14 cellular contexts compared by ENCODE assay signal in the genomic region with DNA sequence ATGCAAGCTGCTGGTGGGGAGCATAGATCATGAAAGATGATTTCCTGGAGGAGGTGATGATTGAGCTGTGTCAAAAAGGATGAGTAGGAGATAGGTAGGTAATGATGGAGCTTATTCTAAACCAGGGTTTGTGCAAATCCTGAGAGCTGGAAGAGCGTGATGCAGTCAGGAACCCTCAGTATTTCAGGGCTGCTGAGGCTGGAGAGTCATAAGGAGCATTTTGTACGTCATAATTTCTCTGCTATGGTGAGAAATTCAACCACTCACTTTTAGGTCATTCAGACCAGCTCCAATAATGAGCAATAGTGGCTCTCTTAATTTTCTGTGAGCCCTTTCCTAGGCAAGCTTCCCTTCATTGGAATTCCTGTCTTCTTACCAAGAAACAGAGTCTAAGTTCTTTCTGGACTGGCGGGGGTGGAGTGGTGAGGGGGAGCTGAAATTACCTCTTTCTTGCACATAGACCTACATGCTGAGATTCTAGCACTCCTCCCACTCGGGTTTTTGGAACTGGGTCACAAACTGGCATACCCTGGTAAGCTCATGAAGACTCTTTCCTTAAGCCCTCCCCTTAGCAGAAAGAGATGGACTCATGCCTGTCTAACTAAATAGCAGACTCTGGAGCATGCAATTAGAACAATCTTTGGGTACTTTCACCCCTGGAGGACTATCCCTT.
DNase-seq lines count a peak whose midpoint lies in the region; ATAC-seq and FAIRE-seq lines count a peak whose summit lies in the region.
"Had no signal": no experiment of that assay in that cellular context is flagged by ENCODE, and none has a peak within 500 bp of the region (broad histone marks: within the 10 kb centered on the region; RNA-seq: fewer than 3 reads in every experiment).

No MANE protein-coding gene starts in this region.

- H3K4me3 Mint-ChIP-seq in activated T-cell treated with anti-CD3 and anti-CD28 coated beads, Interleukin-2, amount 50 U/mL, for 4 hours, result no peak overlapping the region
- H3K4me3 Mint-ChIP-seq: T-helper 1 cell treated with Interleukin-12 subunit alpha and Interleukin-12 subunit beta and Interleukin-4 antibody, amounts not matched to agents 30 μg/mL and 1 μg/mL, for 36 hours had no signal

- peak; percentile 42 to 64 for ATAC-seq in activated T-cell treated with anti-CD3 and anti-CD28 coated beads, Interleukin-2, amount 50 U/mL, for 4 hours
- ATAC-seq in HG02759 (IDR thresholded peaks at IDR 0.05; ENCODE audit: unreplicated experiment) (peak; percentile 16), HG03457 (IDR thresholded peaks at IDR 0.05; ENCODE audit: unreplicated experiment) (no peak)
- ATAC-seq in stimulated activated naive CD8-positive, alpha-beta T cell treated with anti-CD3 and anti-CD28 coated beads, Interleukin-15, Interleukin-2, amounts not matched to agents 100 U/mL and 50 U/mL, for 24 hours, result peak; percentile 53

- H3K36me3 Mint-ChIP-seq in activated T-cell treated with anti-CD3 and anti-CD28 coated beads, Interleukin-2, amount 50 U/mL, for 4 hours (ENCODE audit: insufficient read depth), result no peaks in the 10 kb centered on the region

- H3K27me3 Mint-ChIP-seq in activated T-cell treated with anti-CD3 and anti-CD28 coated beads, Interleukin-2, amount 50 U/mL, for 4 hours (ENCODE audit: low read depth), result peaks cover 3% of the 10 kb centered on the region

- no peak for FAIRE-seq in frontal cortex (lab: Jason Lieb, UNC)
- FAIRE-seq: colon, D721Med had no signal

- DNase-seq in activated T-cell treated with anti-CD3 and anti-CD28 coated beads, Interleukin-2, amount 50 U/mL, for 4 hours, result no peak
- no peak for DNase-seq in activated T-cell treated with anti-CD3 and anti-CD28 coated beads, Interleukin-2, amount 50 U/mL, for 1 hour
- DNase-seq in activated T-cell treated with anti-CD3 and anti-CD28 coated beads, Interleukin-2, amount 50 U/mL, for 48 hours, result peak; percentile 25 to 36
- no peak for DNase-seq in stimulated activated naive CD8-positive, alpha-beta T cell treated with anti-CD3 and anti-CD28 coated beads, Interleukin-15, Interleukin-2, amounts not matched to agents 100 U/mL and 50 U/mL, for 24 hours
- DNase-seq in frontal cortex (ENCODE audit: low spot score in 2 of 2) (no peak), SIG-M5 (lab: John Stamatoyannopoulos, UW) (no peak)
- DNase-seq: NCI-H2029 treated with DMSO at 0.1 percent for 48 hours, NCI-H774, upper lobe of left lung had no signal

- no peaks in the 10 kb centered on the region for H3K9me3 Mint-ChIP-seq in activated T-cell treated with anti-CD3 and anti-CD28 coated beads, Interleukin-2, amount 50 U/mL, for 4 hours
- H3K9me3 Mint-ChIP-seq: T-helper 1 cell treated with Interleukin-12 subunit alpha and Interleukin-12 subunit beta and Interleukin-4 antibody, amounts not matched to agents 30 μg/mL and 1 μg/mL, for 36 hours had no signal

- H3K4me1 Mint-ChIP-seq in activated T-cell treated with anti-CD3 and anti-CD28 coated beads, Interleukin-2, amount 50 U/mL, for 4 hours (ENCODE audit: low read depth), result peaks cover 21% of the 10 kb centered on the region

Comparison
In these comparisons a context has a peak if more than half of its experiments do, and no peak if none do; other contexts are left out.
1. DNase-seq: peak in activated T-cell treated with anti-CD3 and anti-CD28 coated beads, Interleukin-2, amount 50 U/mL, for 48 hours (2 of 2); none in activated T-cell treated with anti-CD3 and anti-CD28 coated beads, Interleukin-2, amount 50 U/mL, for 4 hours (single experiment), activated T-cell treated with anti-CD3 and anti-CD28 coated beads, Interleukin-2, amount 50 U/mL, for 1 hour (single experiment), stimulated activated naive CD8-positive, alpha-beta T cell treated with anti-CD3 and anti-CD28 coated beads, Interleukin-15, Interleukin-2, amounts not matched to agents 100 U/mL and 50 U/mL, for 24 hours (single experiment), frontal cortex (0 of 2) and SIG-M5 (single experiment).